ENCODE assay signal across 1 cellular context in the genomic region with DNA sequence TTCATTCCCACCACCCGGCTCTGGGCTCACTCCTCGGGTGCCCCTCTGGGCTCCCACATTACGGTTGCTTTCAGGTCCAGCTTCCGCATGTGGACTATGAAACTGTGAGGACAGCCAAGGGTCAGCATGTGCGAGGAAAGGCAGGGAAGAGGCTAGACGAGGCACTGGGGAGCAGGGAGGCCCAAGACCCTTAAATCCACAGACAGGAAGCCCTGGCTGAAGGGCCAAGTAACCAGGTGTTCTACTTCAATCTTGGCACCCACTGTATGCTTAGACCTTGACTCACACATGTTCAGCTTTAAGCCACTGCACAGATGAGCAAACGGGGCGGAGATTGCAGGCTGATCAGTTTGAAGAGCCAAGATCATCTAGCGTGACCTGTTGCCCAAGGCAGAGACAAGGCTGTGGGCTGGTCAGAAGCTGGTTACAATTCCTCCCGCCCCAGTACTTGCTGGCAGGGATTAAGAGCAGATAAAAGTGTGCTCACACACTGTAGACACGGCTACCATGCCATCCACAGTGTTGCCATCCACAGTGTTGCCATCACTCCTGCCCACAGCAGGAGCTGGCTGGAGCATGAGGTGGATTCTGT.
TF ChIP-seq lines count a peak whose summit lies in the region.

A gene (plus strand): TSS at position 393 of the 592 bp plus-strand sequence. CDS start 184 bp downstream, at position 577.

TF ChIP-seq in HepG2, 621 proteins besides CTCF, POLR2A, EP300 and RAD21 (continued from another document and continues in another):
- TF ChIP-seq, protein P1, sequence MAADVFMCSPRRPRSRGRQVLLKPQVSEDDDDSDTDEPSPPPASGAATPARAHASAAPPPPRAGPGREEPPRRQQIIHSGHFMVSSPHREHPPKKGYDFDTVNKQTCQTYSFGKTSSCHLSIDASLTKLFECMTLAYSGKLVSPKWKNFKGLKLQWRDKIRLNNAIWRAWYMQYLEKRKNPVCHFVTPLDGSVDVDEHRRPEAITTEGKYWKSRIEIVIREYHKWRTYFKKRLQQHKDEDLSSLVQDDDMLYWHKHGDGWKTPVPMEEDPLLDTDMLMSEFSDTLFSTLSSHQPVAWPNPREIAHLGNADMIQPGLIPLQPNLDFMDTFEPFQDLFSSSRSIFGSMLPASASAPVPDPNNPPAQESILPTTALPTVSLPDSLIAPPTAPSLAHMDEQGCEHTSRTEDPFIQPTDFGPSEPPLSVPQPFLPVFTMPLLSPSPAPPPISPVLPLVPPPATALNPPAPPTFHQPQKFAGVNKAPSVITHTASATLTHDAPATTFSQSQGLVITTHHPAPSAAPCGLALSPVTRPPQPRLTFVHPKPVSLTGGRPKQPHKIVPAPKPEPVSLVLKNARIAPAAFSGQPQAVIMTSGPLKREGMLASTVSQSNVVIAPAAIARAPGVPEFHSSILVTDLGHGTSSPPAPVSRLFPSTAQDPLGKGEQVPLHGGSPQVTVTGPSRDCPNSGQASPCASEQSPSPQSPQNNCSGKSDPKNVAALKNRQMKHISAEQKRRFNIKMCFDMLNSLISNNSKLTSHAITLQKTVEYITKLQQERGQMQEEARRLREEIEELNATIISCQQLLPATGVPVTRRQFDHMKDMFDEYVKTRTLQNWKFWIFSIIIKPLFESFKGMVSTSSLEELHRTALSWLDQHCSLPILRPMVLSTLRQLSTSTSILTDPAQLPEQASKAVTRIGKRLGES (CRISPR knock-in tag; IDR thresholded peaks at IDR 0.05; ENCODE audit: borderline replicate concordance): no peak
- 0 out of 2 replicates have a peak, but pooled peaks have one; percentile 35 for TF ChIP-seq MTF2 (CRISPR knock-in tag; IDR thresholded peaks at IDR 0.05; ENCODE audit: borderline replicate concordance)
- no peak for TF ChIP-seq ZNF563 (CRISPR knock-in tag; IDR thresholded peaks at IDR 0.05)
- peak; percentile 75; the same call in 1 of the 2 replicates for TF ChIP-seq CCDC6 (CRISPR knock-in tag; IDR thresholded peaks at IDR 0.05)
- peak; percentile 22; the same call in 1 of the 2 replicates for TF ChIP-seq ELF3 (CRISPR knock-in tag; IDR thresholded peaks at IDR 0.05)
- TF ChIP-seq, protein P2, sequence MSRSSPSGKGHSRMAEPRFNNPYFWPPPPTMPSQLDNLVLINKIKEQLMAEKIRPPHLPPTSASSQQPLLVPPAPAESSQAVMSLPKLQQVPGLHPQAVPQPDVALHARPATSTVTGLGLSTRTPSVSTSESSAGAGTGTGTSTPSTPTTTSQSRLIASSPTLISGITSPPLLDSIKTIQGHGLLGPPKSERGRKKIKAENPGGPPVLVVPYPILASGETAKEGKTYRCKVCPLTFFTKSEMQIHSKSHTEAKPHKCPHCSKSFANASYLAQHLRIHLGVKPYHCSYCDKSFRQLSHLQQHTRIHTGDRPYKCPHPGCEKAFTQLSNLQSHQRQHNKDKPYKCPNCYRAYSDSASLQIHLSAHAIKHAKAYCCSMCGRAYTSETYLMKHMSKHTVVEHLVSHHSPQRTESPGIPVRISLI (CRISPR knock-in tag; IDR thresholded peaks at IDR 0.05; ENCODE audit: borderline replicate concordance): peak; percentile 11; the same call in 1 of the 2 replicates
- no peak for TF ChIP-seq IRF2 (CRISPR knock-in tag; IDR thresholded peaks at IDR 0.05)
- TF ChIP-seq, protein P3, sequence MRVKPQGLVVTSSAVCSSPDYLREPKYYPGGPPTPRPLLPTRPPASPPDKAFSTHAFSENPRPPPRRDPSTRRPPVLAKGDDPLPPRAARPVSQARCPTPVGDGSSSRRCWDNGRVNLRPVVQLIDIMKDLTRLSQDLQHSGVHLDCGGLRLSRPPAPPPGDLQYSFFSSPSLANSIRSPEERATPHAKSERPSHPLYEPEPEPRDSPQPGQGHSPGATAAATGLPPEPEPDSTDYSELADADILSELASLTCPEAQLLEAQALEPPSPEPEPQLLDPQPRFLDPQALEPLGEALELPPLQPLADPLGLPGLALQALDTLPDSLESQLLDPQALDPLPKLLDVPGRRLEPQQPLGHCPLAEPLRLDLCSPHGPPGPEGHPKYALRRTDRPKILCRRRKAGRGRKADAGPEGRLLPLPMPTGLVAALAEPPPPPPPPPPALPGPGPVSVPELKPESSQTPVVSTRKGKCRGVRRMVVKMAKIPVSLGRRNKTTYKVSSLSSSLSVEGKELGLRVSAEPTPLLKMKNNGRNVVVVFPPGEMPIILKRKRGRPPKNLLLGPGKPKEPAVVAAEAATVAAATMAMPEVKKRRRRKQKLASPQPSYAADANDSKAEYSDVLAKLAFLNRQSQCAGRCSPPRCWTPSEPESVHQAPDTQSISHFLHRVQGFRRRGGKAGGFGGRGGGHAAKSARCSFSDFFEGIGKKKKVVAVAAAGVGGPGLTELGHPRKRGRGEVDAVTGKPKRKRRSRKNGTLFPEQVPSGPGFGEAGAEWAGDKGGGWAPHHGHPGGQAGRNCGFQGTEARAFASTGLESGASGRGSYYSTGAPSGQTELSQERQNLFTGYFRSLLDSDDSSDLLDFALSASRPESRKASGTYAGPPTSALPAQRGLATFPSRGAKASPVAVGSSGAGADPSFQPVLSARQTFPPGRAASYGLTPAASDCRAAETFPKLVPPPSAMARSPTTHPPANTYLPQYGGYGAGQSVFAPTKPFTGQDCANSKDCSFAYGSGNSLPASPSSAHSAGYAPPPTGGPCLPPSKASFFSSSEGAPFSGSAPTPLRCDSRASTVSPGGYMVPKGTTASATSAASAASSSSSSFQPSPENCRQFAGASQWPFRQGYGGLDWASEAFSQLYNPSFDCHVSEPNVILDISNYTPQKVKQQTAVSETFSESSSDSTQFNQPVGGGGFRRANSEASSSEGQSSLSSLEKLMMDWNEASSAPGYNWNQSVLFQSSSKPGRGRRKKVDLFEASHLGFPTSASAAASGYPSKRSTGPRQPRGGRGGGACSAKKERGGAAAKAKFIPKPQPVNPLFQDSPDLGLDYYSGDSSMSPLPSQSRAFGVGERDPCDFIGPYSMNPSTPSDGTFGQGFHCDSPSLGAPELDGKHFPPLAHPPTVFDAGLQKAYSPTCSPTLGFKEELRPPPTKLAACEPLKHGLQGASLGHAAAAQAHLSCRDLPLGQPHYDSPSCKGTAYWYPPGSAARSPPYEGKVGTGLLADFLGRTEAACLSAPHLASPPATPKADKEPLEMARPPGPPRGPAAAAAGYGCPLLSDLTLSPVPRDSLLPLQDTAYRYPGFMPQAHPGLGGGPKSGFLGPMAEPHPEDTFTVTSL (CRISPR knock-in tag; IDR thresholded peaks at IDR 0.05; ENCODE audit: borderline replicate concordance): no peak
- TF ChIP-seq ZNF644 (CRISPR knock-in tag; IDR thresholded peaks at IDR 0.05; ENCODE audit: low read depth): 0 out of 2 replicates have a peak, but pooled peaks have one; percentile 15
- peak; percentile 36 for TF ChIP-seq TBX2 (CRISPR knock-in tag; IDR thresholded peaks at IDR 0.05; ENCODE audit: borderline replicate concordance)
- TF ChIP-seq, protein P4, sequence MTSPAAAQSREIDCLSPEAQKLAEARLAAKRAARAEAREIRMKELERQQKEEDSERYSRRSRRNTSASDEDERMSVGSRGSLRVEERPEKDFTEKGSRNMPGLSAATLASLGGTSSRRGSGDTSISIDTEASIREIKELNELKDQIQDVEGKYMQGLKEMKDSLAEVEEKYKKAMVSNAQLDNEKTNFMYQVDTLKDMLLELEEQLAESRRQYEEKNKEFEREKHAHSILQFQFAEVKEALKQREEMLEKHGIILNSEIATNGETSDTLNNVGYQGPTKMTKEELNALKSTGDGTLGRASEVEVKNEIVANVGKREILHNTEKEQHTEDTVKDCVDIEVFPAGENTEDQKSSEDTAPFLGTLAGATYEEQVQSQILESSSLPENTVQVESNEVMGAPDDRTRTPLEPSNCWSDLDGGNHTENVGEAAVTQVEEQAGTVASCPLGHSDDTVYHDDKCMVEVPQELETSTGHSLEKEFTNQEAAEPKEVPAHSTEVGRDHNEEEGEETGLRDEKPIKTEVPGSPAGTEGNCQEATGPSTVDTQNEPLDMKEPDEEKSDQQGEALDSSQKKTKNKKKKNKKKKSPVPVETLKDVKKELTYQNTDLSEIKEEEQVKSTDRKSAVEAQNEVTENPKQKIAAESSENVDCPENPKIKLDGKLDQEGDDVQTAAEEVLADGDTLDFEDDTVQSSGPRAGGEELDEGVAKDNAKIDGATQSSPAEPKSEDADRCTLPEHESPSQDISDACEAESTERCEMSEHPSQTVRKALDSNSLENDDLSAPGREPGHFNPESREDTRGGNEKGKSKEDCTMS (CRISPR knock-in tag; conservative IDR thresholded peaks at IDR 0.05): no peak
- TF ChIP-seq ZNF891 (CRISPR knock-in tag; IDR thresholded peaks at IDR 0.05): no peak
- TF ChIP-seq ZFP90 (CRISPR knock-in tag; IDR thresholded peaks at IDR 0.05; ENCODE audit: borderline replicate concordance): 0 out of 2 replicates have a peak, but pooled peaks have one; percentile 57
- TF ChIP-seq ZNF841 (CRISPR knock-in tag; IDR thresholded peaks at IDR 0.05; ENCODE audit: borderline replicate concordance): no peak
- TF ChIP-seq, protein P5, sequence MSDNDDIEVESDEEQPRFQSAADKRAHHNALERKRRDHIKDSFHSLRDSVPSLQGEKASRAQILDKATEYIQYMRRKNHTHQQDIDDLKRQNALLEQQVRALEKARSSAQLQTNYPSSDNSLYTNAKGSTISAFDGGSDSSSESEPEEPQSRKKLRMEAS (IDR thresholded peaks at IDR 0.05): peak; percentile 89
- TF ChIP-seq ZFX (CRISPR knock-in tag; IDR thresholded peaks at IDR 0.05; ENCODE audit: low read depth): peak; percentile 45; the same call in 1 of the 2 replicates
- peak; percentile 37; the same call in 1 of the 2 replicates for TF ChIP-seq CEBPB (IDR thresholded peaks at IDR 0.05; ENCODE audit: borderline replicate concordance, low read depth, low read length)
- TF ChIP-seq ZNF547 (CRISPR knock-in tag; IDR thresholded peaks at IDR 0.05): no peak
- TF ChIP-seq ZNF441 (CRISPR knock-in tag; IDR thresholded peaks at IDR 0.05; ENCODE audit: borderline replicate concordance): 0 out of 2 replicates have a peak, but pooled peaks have one; percentile 17
- TF ChIP-seq, protein P6, sequence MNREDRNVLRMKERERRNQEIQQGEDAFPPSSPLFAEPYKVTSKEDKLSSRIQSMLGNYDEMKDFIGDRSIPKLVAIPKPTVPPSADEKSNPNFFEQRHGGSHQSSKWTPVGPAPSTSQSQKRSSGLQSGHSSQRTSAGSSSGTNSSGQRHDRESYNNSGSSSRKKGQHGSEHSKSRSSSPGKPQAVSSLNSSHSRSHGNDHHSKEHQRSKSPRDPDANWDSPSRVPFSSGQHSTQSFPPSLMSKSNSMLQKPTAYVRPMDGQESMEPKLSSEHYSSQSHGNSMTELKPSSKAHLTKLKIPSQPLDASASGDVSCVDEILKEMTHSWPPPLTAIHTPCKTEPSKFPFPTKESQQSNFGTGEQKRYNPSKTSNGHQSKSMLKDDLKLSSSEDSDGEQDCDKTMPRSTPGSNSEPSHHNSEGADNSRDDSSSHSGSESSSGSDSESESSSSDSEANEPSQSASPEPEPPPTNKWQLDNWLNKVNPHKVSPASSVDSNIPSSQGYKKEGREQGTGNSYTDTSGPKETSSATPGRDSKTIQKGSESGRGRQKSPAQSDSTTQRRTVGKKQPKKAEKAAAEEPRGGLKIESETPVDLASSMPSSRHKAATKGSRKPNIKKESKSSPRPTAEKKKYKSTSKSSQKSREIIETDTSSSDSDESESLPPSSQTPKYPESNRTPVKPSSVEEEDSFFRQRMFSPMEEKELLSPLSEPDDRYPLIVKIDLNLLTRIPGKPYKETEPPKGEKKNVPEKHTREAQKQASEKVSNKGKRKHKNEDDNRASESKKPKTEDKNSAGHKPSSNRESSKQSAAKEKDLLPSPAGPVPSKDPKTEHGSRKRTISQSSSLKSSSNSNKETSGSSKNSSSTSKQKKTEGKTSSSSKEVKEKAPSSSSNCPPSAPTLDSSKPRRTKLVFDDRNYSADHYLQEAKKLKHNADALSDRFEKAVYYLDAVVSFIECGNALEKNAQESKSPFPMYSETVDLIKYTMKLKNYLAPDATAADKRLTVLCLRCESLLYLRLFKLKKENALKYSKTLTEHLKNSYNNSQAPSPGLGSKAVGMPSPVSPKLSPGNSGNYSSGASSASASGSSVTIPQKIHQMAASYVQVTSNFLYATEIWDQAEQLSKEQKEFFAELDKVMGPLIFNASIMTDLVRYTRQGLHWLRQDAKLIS (CRISPR knock-in tag; IDR thresholded peaks at IDR 0.05): no peak
- TF ChIP-seq ZFP37 (CRISPR knock-in tag; IDR thresholded peaks at IDR 0.05; ENCODE audit: borderline replicate concordance): 0 out of 2 replicates have a peak, but pooled peaks have one; percentile 30
- peak; percentile 53; the same call in 1 of the 2 replicates for TF ChIP-seq ZNF619 (CRISPR knock-in tag; IDR thresholded peaks at IDR 0.05)
- TF ChIP-seq, protein P7, sequence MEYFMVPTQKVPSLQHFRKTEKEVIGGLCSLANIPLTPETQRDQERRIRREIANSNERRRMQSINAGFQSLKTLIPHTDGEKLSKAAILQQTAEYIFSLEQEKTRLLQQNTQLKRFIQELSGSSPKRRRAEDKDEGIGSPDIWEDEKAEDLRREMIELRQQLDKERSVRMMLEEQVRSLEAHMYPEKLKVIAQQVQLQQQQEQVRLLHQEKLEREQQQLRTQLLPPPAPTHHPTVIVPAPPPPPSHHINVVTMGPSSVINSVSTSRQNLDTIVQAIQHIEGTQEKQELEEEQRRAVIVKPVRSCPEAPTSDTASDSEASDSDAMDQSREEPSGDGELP (IDR thresholded peaks at IDR 0.05; ENCODE audit: borderline replicate concordance, low read depth): peak; percentile 55; the same call in 1 of the 2 replicates
- TF ChIP-seq ZNF598 (CRISPR knock-in tag; IDR thresholded peaks at IDR 0.05; ENCODE audit: borderline replicate concordance): peak; percentile 62; the same call in 1 of the 2 replicates
- TF ChIP-seq ZNF670 (CRISPR knock-in tag; IDR thresholded peaks at IDR 0.05; ENCODE audit: borderline replicate concordance): no peak
- TF ChIP-seq ZNF326 (CRISPR knock-in tag; IDR thresholded peaks at IDR 0.05; ENCODE audit: borderline replicate concordance): no peak
- TF ChIP-seq MAZ (IDR thresholded peaks at IDR 0.05; ENCODE audit: borderline replicate concordance, low read depth, low read length): no peak
- TF ChIP-seq MAZ (CRISPR knock-in tag; IDR thresholded peaks at IDR 0.05; ENCODE audit: low read depth): 0 out of 2 replicates have a peak, but pooled peaks have one; percentile 52
- TF ChIP-seq RFXAP (CRISPR knock-in tag; IDR thresholded peaks at IDR 0.05; ENCODE audit: borderline replicate concordance): 0 out of 2 replicates have a peak, but pooled peaks have one; percentile 44
- TF ChIP-seq SOX13 (IDR thresholded peaks at IDR 0.05): no peak
- TF ChIP-seq SOX13 (CRISPR knock-in tag; conservative IDR thresholded peaks at IDR 0.05 in 1 of 2, IDR thresholded peaks at IDR 0.05 in 1 of 2): peak in 1 of 2 experiments; percentile 13; a peak in 1 of 4 replicates
- TF ChIP-seq ZNF777 (CRISPR knock-in tag; IDR thresholded peaks at IDR 0.05): 0 out of 2 replicates have a peak, but pooled peaks have one; percentile 19
- TF ChIP-seq SOX6 (IDR thresholded peaks at IDR 0.05): no peak
- TF ChIP-seq SOX6 (CRISPR knock-in tag; IDR thresholded peaks at IDR 0.05): peak; percentile 46
- no peak for TF ChIP-seq LCORL (IDR thresholded peaks at IDR 0.05)
- TF ChIP-seq LCORL (CRISPR knock-in tag; IDR thresholded peaks at IDR 0.05): peak; percentile 62; the same call in 1 of the 2 replicates
- TF ChIP-seq ZNF143 (CRISPR knock-in tag; IDR thresholded peaks at IDR 0.05): 0 out of 2 replicates have a peak, but pooled peaks have one; percentile 11
- TF ChIP-seq, protein P8, sequence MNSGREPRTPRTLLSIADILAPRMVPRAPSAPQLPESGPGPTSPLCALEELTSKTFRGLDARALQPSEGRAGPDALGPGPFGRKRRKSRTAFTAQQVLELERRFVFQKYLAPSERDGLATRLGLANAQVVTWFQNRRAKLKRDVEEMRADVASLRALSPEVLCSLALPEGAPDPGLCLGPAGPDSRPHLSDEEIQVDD (CRISPR knock-in tag; IDR thresholded peaks at IDR 0.05; ENCODE audit: borderline replicate concordance): 0 out of 2 replicates have a peak, but pooled peaks have one; percentile 37
- peak; percentile 41; the same call in 1 of the 2 replicates for TF ChIP-seq ZBTB42 (CRISPR knock-in tag; IDR thresholded peaks at IDR 0.05)
